ENCODE assay signal across 8 cellular contexts in the genomic region with DNA sequence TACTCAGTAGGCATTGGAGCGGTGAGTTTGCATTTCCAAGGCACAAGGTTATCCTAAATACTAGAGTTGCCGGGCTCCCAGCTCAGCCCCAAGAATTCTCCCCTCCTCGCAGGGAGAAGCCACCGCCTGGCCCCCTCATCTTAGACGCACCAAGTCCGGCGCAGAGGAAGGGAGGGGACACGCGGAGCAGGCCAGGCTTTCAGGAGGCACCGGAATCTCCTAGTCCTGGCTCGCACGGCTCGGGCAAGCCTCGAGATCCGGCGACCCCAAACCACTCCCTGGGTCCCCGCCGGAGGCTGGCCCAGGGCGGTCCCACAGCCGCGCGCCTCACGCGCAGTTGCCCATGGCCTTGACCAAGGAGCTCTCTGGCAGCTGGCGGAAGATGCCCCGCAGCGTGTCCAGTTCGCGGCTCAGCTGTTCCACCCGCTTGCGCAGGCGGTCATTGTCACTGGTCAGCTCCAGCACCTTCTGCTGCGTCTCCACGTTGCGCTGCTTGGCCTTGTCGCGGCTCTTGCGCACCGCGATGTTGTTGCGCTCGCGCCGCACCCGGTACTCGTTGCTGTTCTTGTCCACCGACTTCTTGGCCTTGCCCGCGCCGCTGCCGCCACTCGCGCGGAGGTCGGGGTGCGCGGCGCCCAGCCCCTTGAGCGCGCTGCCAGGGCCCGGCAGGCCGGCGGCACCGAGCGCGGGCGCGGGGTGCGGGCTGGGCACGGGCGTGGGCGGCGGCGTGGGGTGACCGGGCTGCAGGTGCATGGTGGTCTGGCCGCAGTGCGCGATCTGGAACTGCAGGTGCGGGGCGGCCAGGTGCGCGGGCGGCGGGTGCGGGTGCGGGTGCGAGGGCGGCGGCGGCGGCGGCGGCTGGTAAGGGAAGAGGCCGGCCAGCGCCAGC. TPM values are rescaled to one million over a fixed set of nuclear protein-coding genes. Genes with fewer than 3 reads are reported as not detected.
DNase-seq lines count a peak whose midpoint lies in the region; ATAC-seq, FAIRE-seq and TF ChIP-seq lines count a peak whose summit lies in the region.

No MANE protein-coding gene starts in this region.

- H3K4me1 ChIP-seq in iPS-15b (ENCODE audit: control insufficient read depth, insufficient read depth, low read length) (no peaks in the 10 kb centered on the region), rectal smooth muscle tissue (ENCODE audit: control insufficient read depth, insufficient read depth, low read length) (peaks cover 3% of the 10 kb centered on the region)

- H3K9ac ChIP-seq in SK-N-MC (ENCODE audit: insufficient read length): no peak overlapping the region
- no peak overlapping the region for H3K9ac ChIP-seq in iPS-15b (ENCODE audit: low read depth, low read length)
- H3K9ac ChIP-seq in rectal smooth muscle tissue (ENCODE audit: low read length): peak overlapping the region; percentile 51

- no peak for TF ChIP-seq POLR2A in GM12891 (IDR thresholded peaks at IDR 0.05; ENCODE audit: low read depth, low read length)

- H3K9me3 ChIP-seq in SK-N-MC (ENCODE audit: low read depth, low read length) (no peaks in the 10 kb centered on the region), iPS-15b (ENCODE audit: control insufficient read depth, insufficient read depth, low read length) (no peaks in the 10 kb centered on the region)

- TF ChIP-seq CTCF in D721Med (IDR thresholded peaks at IDR 0.05; ENCODE audit: insufficient read depth, missing control alignments): no peak

- peaks cover 38% of the 10 kb centered on the region for H3K27me3 ChIP-seq in iPS-15b (ENCODE audit: control insufficient read depth, insufficient read depth, low read length)
- H3K27me3 ChIP-seq in rectal smooth muscle tissue (ENCODE audit: control insufficient read depth, insufficient read depth, low read length): peaks cover 6% of the 10 kb centered on the region

- H3K27ac ChIP-seq in SK-N-MC (no peak overlapping the region), rectal smooth muscle tissue (ENCODE audit: low read depth, low read length) (no peak overlapping the region)

- H3K4me3 ChIP-seq in SK-N-MC: peak overlapping the region; percentile 94
- H3K4me3 ChIP-seq in iPS-15b (ENCODE audit: low read depth, low read length): peak overlapping the region; percentile 45
- H3K4me3 ChIP-seq in rectal smooth muscle tissue (ENCODE audit: low read length): peak overlapping the region; percentile 74

- DNase-seq in D721Med (ENCODE audit: insufficient read length, low spot score): peak; percentile 7
- no peak for DNase-seq in SK-N-MC (ENCODE audit: low read depth, low spot score)
- DNase-seq in GM12891 (ENCODE audit: insufficient read length, low spot score): no peak
- no peak for DNase-seq in GM19240 (ENCODE audit: insufficient read length, low spot score)
- no peak for DNase-seq in activated CD4-positive, alpha-beta T cell treated with anti-CD3 and anti-CD28 coated beads for 1 hour

- no peak for FAIRE-seq in D721Med (lab: Jason Lieb, UNC)
- no peak for FAIRE-seq in GM12891 (lab: Jason Lieb, UNC)

- ATAC-seq in GM19324 (IDR thresholded peaks at IDR 0.05; ENCODE audit: low FRiP score, unreplicated experiment): no peak

- H3K36me3 ChIP-seq in SK-N-MC (ENCODE audit: insufficient read depth, low read length) (no peaks in the 10 kb centered on the region), iPS-15b (ENCODE audit: control insufficient read depth, insufficient read depth, low read length) (no peaks in the 10 kb centered on the region), rectal smooth muscle tissue (ENCODE audit: control insufficient read depth, insufficient read depth, low read length) (no peaks in the 10 kb centered on the region)

TF ChIP-seq in GM12891, 5 proteins besides CTCF, POLR2A, EP300 and RAD21:
- no peak for TF ChIP-seq TAF1 (IDR thresholded peaks at IDR 0.05; ENCODE audit: low read depth, low read length)
- TF ChIP-seq PAX5 (IDR thresholded peaks at IDR 0.05; ENCODE audit: insufficient read depth, low read length, severe bottlenecking): no peak
- TF ChIP-seq POU2F2 (IDR thresholded peaks at IDR 0.05; ENCODE audit: low read depth, low read length): no peak
- no peak for TF ChIP-seq SPI1 (IDR thresholded peaks at IDR 0.05; ENCODE audit: low read depth, low read length)
- no peak for TF ChIP-seq POLR2AphosphoS5 (IDR thresholded peaks at IDR 0.05; ENCODE audit: low read depth, low read length)

RNA-seq across cellular contexts. Expression of a gene that starts 1.1 kb away (rescaled TPM):
- polyA plus RNA-seq in GM12891 (2012; ENCODE audit: low read depth, missing spikeins): not detected
